ENCODE assay signal across 21 cellular contexts in the genomic region with DNA sequence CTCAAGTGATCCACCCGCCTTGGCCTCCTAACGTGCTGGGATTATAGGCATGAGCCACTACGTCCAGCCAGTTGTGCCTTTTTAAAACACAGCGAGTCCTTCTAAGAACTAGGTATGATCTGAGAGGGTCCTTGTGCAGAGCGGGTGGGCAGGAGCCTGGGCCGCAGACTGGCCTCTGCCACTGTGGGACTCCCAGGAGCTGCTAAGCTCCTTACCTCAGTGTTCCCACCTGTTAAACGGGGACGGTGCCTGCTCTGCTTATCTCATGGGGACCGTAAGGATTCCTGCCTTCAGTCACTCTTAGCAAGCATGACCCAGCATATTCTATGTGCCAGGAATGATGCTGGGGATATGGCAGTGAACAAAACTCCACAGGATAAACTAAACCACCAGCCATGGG.
DNase-seq lines count a peak whose midpoint lies in the region; ATAC-seq, FAIRE-seq and TF ChIP-seq lines count a peak whose summit lies in the region.
"Had no signal": no experiment of that assay in that cellular context is flagged by ENCODE, and none has a peak within 500 bp of the region (broad histone marks: within the 10 kb centered on the region; RNA-seq: fewer than 3 reads in every experiment).

No MANE protein-coding gene starts in this region.

- no peaks in the 10 kb centered on the region for H3K9me1 ChIP-seq in K562 (ENCODE audit: control insufficient read depth, insufficient read depth, low read length)

- no TSS peak for BruUV-seq in K562 (replicated peaks; lab: Mats Ljungman, UMichigan)

- H3K27ac Mint-ChIP-seq in stimulated activated naive CD8-positive, alpha-beta T cell treated with anti-CD3 and anti-CD28 coated beads, Interleukin-15, amount 100 ng/mL, for 72 hours: peak overlapping the region; percentile 91 to 92
- H3K27ac Mint-ChIP-seq: B cell; CD4-positive, alpha-beta T cell; CD8-positive, alpha-beta T cell had no signal

- intact Hi-C loops in K562 (cut with micrococcal nuclease): no loop called here
- intact Hi-C loops in mucosa of descending colon (cut with DNase I, micrococcal nuclease): no loop called here

- in situ Hi-C loops in K562 (cut with MboI): no loop called here

- no peak overlapping the region for H3K4me2 ChIP-seq in K562 (ENCODE audit: insufficient read depth, low read length)
- H3K4me2 ChIP-seq: A549; BLaER1 treated with 17β-estradiol and CSF1 and Interleukin-3, amounts not matched to agents 10 nM and 100 nM had no signal

- no peak for ATAC-seq in stimulated activated naive CD8-positive, alpha-beta T cell treated with anti-CD3 and anti-CD28 coated beads, Interleukin-15, amount 100 ng/mL, for 72 hours
- no peak for ATAC-seq in stimulated activated naive CD8-positive, alpha-beta T cell treated with anti-CD3 and anti-CD28 coated beads, Interleukin-15, Interleukin-2, amounts not matched to agents 100 U/mL and 50 U/mL, for 24 hours
- ATAC-seq in K562 (no peak), mucosa of descending colon (no peak)
- ATAC-seq: A549; CD8-positive, alpha-beta T cell had no signal

- H4K20me1 ChIP-seq in K562 (replicated peaks; ENCODE audit: control insufficient read depth, insufficient read depth, low read length): 0 out of 2 replicates have a peak, but pooled peaks cover under 1% of the 10 kb centered on the region

- H3K9ac ChIP-seq in K562 (ENCODE audit: insufficient read depth in 1 of 2, low read depth in 2 of 2, low read length in 2 of 2): no peak overlapping the region
- H3K9ac ChIP-seq: BLaER1 treated with 17β-estradiol and CSF1 and Interleukin-3, amounts not matched to agents 10 nM and 100 nM had no signal

- peaks cover 6% of the 10 kb centered on the region for H3K4me1 Mint-ChIP-seq in stimulated activated naive CD8-positive, alpha-beta T cell treated with anti-CD3 and anti-CD28 coated beads, Interleukin-15, amount 100 ng/mL, for 72 hours

- H3K27me3 ChIP-seq in K562 (ENCODE audit: control insufficient read depth in 2 of 2, insufficient read depth in 2 of 2, low read length in 2 of 2): no peaks in the 10 kb centered on the region
- H3K27me3 ChIP-seq: BLaER1 treated with 17β-estradiol and CSF1 and Interleukin-3, amounts not matched to agents 10 nM and 100 nM had no signal

- TF ChIP-seq CTCF in K562 (IDR thresholded peaks at IDR 0.05 in 2 of 3, conservative IDR thresholded peaks at IDR 0.05 in 1 of 3; ENCODE audit: insufficient read depth in 2 of 3, low read depth in 1 of 3, low read length in 3 of 3) (no peak), mucosa of descending colon (IDR thresholded peaks at IDR 0.05) (no peak)

- DNase-seq in stimulated activated naive CD8-positive, alpha-beta T cell treated with anti-CD3 and anti-CD28 coated beads, Interleukin-15, amount 100 ng/mL, for 72 hours: no peak
- no peak for DNase-seq in stimulated activated naive CD8-positive, alpha-beta T cell treated with anti-CD3 and anti-CD28 coated beads, Interleukin-15, Interleukin-2, amounts not matched to agents 100 U/mL and 50 U/mL, for 24 hours
- no peak for DNase-seq in K562 (ENCODE audit: extremely low read depth in 1 of 4, low spot score in 3 of 4)
- DNase-seq in mucosa of descending colon: no peak
- no peak for DNase-seq in HT-29 (ENCODE audit: low spot score)
- DNase-seq: AML-193; Caco-2; Calu3; CD4-positive, alpha-beta T cell; CD8-positive, alpha-beta T cell; DMS79 treated with DMSO at 0.1 percent for 48 hours; GF-D8 had no signal

- H2AFZ ChIP-seq in K562 (ENCODE audit: low read depth, low read length): no peak overlapping the region

- H3K9me3 Mint-ChIP-seq in stimulated activated naive CD8-positive, alpha-beta T cell treated with anti-CD3 and anti-CD28 coated beads, Interleukin-15, amount 100 ng/mL, for 72 hours: no peaks in the 10 kb centered on the region
- H3K9me3 Mint-ChIP-seq: CD4-positive, alpha-beta T cell; CD8-positive, alpha-beta T cell had no signal

- H3K79me2 ChIP-seq in K562 (ENCODE audit: control insufficient read depth, insufficient read depth, low read length): no peaks in the 10 kb centered on the region

- no peak overlapping the region for H3K27ac ChIP-seq in K562 (ENCODE audit: extremely low read depth, low read depth, low read length)
- H3K27ac ChIP-seq: 22Rv1; BLaER1 treated with 17β-estradiol and CSF1 and Interleukin-3, amounts not matched to agents 10 nM and 100 nM; C4-2B had no signal

- H3K36me3 ChIP-seq in K562 (ENCODE audit: control insufficient read depth, insufficient read depth, low read length): no peaks in the 10 kb centered on the region
- H3K36me3 ChIP-seq in mucosa of descending colon (ENCODE audit: low read depth): no peaks in the 10 kb centered on the region

- H3K9me3 ChIP-seq in K562 (replicated peaks; ENCODE audit: control insufficient read depth, insufficient read depth, low read depth, low read length) (no peaks in the 10 kb centered on the region), mucosa of descending colon (no peaks in the 10 kb centered on the region)
- H3K9me3 ChIP-seq: A549; BLaER1 treated with 17β-estradiol and CSF1 and Interleukin-3, amounts not matched to agents 10 nM and 100 nM; Caco-2 had no signal

- no peak for TF ChIP-seq POLR2A in K562 (conservative IDR thresholded peaks at IDR 0.05)

- no peak for TF ChIP-seq RAD21 in K562 (CRISPR knock-in tag; conservative IDR thresholded peaks at IDR 0.05 in 1 of 2, IDR thresholded peaks at IDR 0.05 in 1 of 2)

- no peak for TF ChIP-seq EP300 in K562 (IDR thresholded peaks at IDR 0.05; ENCODE audit: low read length)

- H3K4me1 ChIP-seq in K562 (replicated peaks in 1 of 2; ENCODE audit: control insufficient read depth in 2 of 2, insufficient read depth in 2 of 2, low read length in 2 of 2) (peaks cover 0 to 3% of the 10 kb centered on the region in 2 experiments; a peak in 1 of 5 replicates), mucosa of descending colon (ENCODE audit: low read depth) (no peaks in the 10 kb centered on the region)
- H3K4me1 ChIP-seq: A549, Caco-2 had no signal

- 67% methylated on average over 9 of the region's 9 CpGs for WGBS in K562 (ENCODE audit: insufficient coverage, low coverage, missing lambda C conversion rate)

- H3K4me3 Mint-ChIP-seq in stimulated activated naive CD8-positive, alpha-beta T cell treated with anti-CD3 and anti-CD28 coated beads, Interleukin-15, amount 100 ng/mL, for 72 hours: no peak overlapping the region
- H3K4me3 Mint-ChIP-seq: B cell; CD4-positive, alpha-beta T cell; CD8-positive, alpha-beta T cell had no signal

- CTCF ChIA-PET in K562 (lab: Yijun Ruan, JAX; ENCODE audit: low intra/inter-chr PET ratio): no interaction called here

- no peak for FAIRE-seq in K562 (lab: Jason Lieb, UNC)
- FAIRE-seq: A549, D721Med, G401.6, GM12892, GM18507 had no signal

- H3K4me3 ChIP-seq in K562 (no peak overlapping the region), mucosa of descending colon (no peak overlapping the region)
- H3K4me3 ChIP-seq: A549; BLaER1 treated with 17β-estradiol and CSF1 and Interleukin-3, amounts not matched to agents 10 nM and 100 nM had no signal

- POLR2A ChIA-PET in K562 (lab: Yijun Ruan, JAX): interaction anchor here (0.6 kb wide), 1 partner anchor 11 kb away, joined by 3 read pairs; no protein-coding TSS in a partner anchor

- no peaks in the 10 kb centered on the region for H3K27me3 Mint-ChIP-seq in stimulated activated naive CD8-positive, alpha-beta T cell treated with anti-CD3 and anti-CD28 coated beads, Interleukin-15, amount 100 ng/mL, for 72 hours
- H3K27me3 Mint-ChIP-seq: B cell; CD4-positive, alpha-beta T cell had no signal

TF ChIP-seq in K562, 482 proteins besides CTCF, POLR2A, EP300 and RAD21 (continues in another document):
- no peak for TF ChIP-seq TBP (optimal IDR thresholded peaks at IDR 0.05; ENCODE audit: low read depth, low read length)
- TF ChIP-seq RUNX1 (IDR thresholded peaks at IDR 0.05; ENCODE audit: low read depth): no peak
- TF ChIP-seq, protein P1, sequence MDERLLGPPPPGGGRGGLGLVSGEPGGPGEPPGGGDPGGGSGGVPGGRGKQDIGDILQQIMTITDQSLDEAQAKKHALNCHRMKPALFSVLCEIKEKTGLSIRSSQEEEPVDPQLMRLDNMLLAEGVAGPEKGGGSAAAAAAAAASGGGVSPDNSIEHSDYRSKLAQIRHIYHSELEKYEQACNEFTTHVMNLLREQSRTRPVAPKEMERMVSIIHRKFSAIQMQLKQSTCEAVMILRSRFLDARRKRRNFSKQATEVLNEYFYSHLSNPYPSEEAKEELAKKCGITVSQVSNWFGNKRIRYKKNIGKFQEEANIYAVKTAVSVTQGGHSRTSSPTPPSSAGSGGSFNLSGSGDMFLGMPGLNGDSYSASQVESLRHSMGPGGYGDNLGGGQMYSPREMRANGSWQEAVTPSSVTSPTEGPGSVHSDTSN (CRISPR knock-in tag; IDR thresholded peaks at IDR 0.05; ENCODE audit: low read depth): no peak
- TF ChIP-seq, protein P1 (tag; conservative IDR thresholded peaks at IDR 0.05; ENCODE audit: low read depth): no peak
- TF ChIP-seq SP1 (CRISPR knock-in tag; IDR thresholded peaks at IDR 0.05): no peak
- no peak for TF ChIP-seq SMAD3 (CRISPR knock-in tag; conservative IDR thresholded peaks at IDR 0.05)
- no peak; the same call in none of the 2 replicates for TF ChIP-seq C11orf30 (IDR thresholded peaks at IDR 0.05; ENCODE audit: low read depth)
- TF ChIP-seq, protein P2, sequence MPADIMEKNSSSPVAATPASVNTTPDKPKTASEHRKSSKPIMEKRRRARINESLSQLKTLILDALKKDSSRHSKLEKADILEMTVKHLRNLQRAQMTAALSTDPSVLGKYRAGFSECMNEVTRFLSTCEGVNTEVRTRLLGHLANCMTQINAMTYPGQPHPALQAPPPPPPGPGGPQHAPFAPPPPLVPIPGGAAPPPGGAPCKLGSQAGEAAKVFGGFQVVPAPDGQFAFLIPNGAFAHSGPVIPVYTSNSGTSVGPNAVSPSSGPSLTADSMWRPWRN (IDR thresholded peaks at IDR 0.05; ENCODE audit: low read depth): no peak
- 0 out of 2 replicates have a peak, but pooled peaks have one; percentile 12 for TF ChIP-seq MAFK (IDR thresholded peaks at IDR 0.05; ENCODE audit: low read length)
- no peak for TF ChIP-seq ZNF217 (CRISPR knock-in tag; IDR thresholded peaks at IDR 0.05)
- TF ChIP-seq ZNF274 (IDR thresholded peaks at IDR 0.05; ENCODE audit: borderline replicate concordance, low read depth, low read length): no peak
- no peak for TF ChIP-seq ZKSCAN3 (CRISPR knock-in tag; IDR thresholded peaks at IDR 0.05)
- TF ChIP-seq MED1 (CRISPR knock-in tag; IDR thresholded peaks at IDR 0.05; ENCODE audit: borderline replicate concordance): no peak
- TF ChIP-seq RAD51 (IDR thresholded peaks at IDR 0.05; ENCODE audit: borderline replicate concordance, low read depth): no peak
